ENCODE assay signal across 27 cellular contexts in genomic region chr9:133693116-133693515, GRCh38. TPM values are rescaled to one million over a fixed set of nuclear protein-coding genes. Genes with fewer than 3 reads are reported as not detected.
"Had no signal": no experiment of that assay in that cellular context is flagged by ENCODE, and none has a peak within 500 bp of the region (broad histone marks: within the 10 kb centered on the region; RNA-seq: fewer than 3 reads in every experiment).

No MANE protein-coding gene starts in this region.

- H3K27ac ChIP-seq: body of pancreas, gastrocnemius medialis, sigmoid colon, thyroid gland had no signal

- H3K4me3 ChIP-seq: body of pancreas, dorsolateral prefrontal cortex, gastrocnemius medialis, lung, sigmoid colon, smooth muscle cell, thyroid gland had no signal

- H3K36me3 ChIP-seq: gastrocnemius medialis, sigmoid colon, thyroid gland had no signal

- DNase-seq: activated CD4-positive, alpha-beta memory T cell treated with anti-CD3 and anti-CD28 coated beads, Interleukin-2, amount 10 ng/mL, durations not matched to agents 7 days and 5 days; activated CD4-positive, alpha-beta T cell treated with anti-CD3 and anti-CD28 coated beads for 48 hours; activated gamma-delta T cell; activated naive CD4-positive, alpha-beta T cell treated with anti-CD3 and anti-CD28 coated beads, Interleukin-2, amount 50 U/mL, for 16 hours; activated naive CD8-positive, alpha-beta T cell treated with anti-CD3 and anti-CD28 coated beads, Interleukin-2, amount 50 U/mL, for 24 hours; activated T-cell treated with anti-CD3 and anti-CD28 coated beads for 4 hours; body of pancreas; caudate nucleus; effector memory CD8-positive, alpha-beta T cell; gastrocnemius medialis; islet precursor cell; naive B cell; sigmoid colon; stimulated activated CD4-positive, alpha-beta T cell treated with anti-CD3 and anti-CD28 coated beads, Interleukin-2, amount 100 ng/mL, for 48 hours; stimulated activated CD8-positive, alpha-beta memory T cell treated with anti-CD3 and anti-CD28 coated beads, Interleukin-4, amount 100 ng/mL, for 48 hours; stimulated activated naive CD4-positive, alpha-beta T cell treated with Interleukin-2 at 50 U/mL for 16 hours; thyroid gland had no signal

- H3K27ac Mint-ChIP-seq: activated CD4-positive, alpha-beta memory T cell treated with anti-CD3 and anti-CD28 coated beads, Interleukin-2, amount 10 ng/mL, durations not matched to agents 7 days and 5 days; activated naive CD8-positive, alpha-beta T cell treated with anti-CD3 and anti-CD28 coated beads, Interleukin-2, amount 50 U/mL, for 24 hours; naive B cell had no signal

- H3K36me3 Mint-ChIP-seq: naive B cell had no signal

- H3K27me3 ChIP-seq: body of pancreas, dorsolateral prefrontal cortex, sigmoid colon, thyroid gland had no signal

- H3K9me3 Mint-ChIP-seq: activated CD4-positive, alpha-beta memory T cell treated with anti-CD3 and anti-CD28 coated beads, Interleukin-2, amount 10 ng/mL, durations not matched to agents 7 days and 5 days; activated naive CD8-positive, alpha-beta T cell treated with anti-CD3 and anti-CD28 coated beads, Interleukin-2, amount 50 U/mL, for 24 hours; effector memory CD8-positive, alpha-beta T cell; naive B cell had no signal

- H3K4me3 Mint-ChIP-seq: activated CD4-positive, alpha-beta memory T cell treated with anti-CD3 and anti-CD28 coated beads, Interleukin-2, amount 10 ng/mL, durations not matched to agents 7 days and 5 days; activated naive CD8-positive, alpha-beta T cell treated with anti-CD3 and anti-CD28 coated beads, Interleukin-2, amount 50 U/mL, for 24 hours; effector memory CD8-positive, alpha-beta T cell; naive B cell had no signal

- H3K9me3 ChIP-seq: body of pancreas, gastrocnemius medialis, sigmoid colon, thyroid gland had no signal

- ATAC-seq: activated naive CD8-positive, alpha-beta T cell treated with anti-CD3 and anti-CD28 coated beads, Interleukin-2, amount 50 U/mL, for 24 hours; body of pancreas; effector memory CD8-positive, alpha-beta T cell; esophagus mucosa; gastrocnemius medialis had no signal

- H3K27me3 Mint-ChIP-seq: activated naive CD8-positive, alpha-beta T cell treated with anti-CD3 and anti-CD28 coated beads, Interleukin-2, amount 50 U/mL, for 24 hours had no signal

- H3K4me1 ChIP-seq: body of pancreas, gastrocnemius medialis, sigmoid colon had no signal

RNA-seq across cellular contexts. Expression of gene SARDH, which starts 45.0 kb away (rescaled TPM):
- polyA plus RNA-seq: neural cell had no signal

RNA-seq across cellular contexts. Expression of gene DBH, which starts 57.0 kb away (rescaled TPM):
- total RNA-seq: activated CD4-positive, alpha-beta memory T cell treated with anti-CD3 and anti-CD28 coated beads, Interleukin-2, amount 10 ng/mL, durations not matched to agents 7 days and 5 days; body of pancreas; endothelial cell of umbilical vein; esophagus mucosa; gastrocnemius medialis; mesenteric fat pad; occipital lobe; renal cortical epithelial cell; sigmoid colon; smooth muscle cell; T-helper 2 cell treated with Interferon-gamma antibody and Interleukin-4, amounts not matched to agents 100 ng/mL and 5 ng/mL, for 36 hours had no signal
- polyA plus RNA-seq: endothelial cell of umbilical vein, neural cell had no signal
